In genomic region chr2:222733846-222734689, GRCh38 we compare ENCODE assay signal across 10 cellular contexts.
DNase-seq lines count a peak whose midpoint lies in the region; ATAC-seq and TF ChIP-seq lines count a peak whose summit lies in the region.
"Had no signal": no experiment of that assay in that cellular context is flagged by ENCODE, and none has a peak within 500 bp of the region (broad histone marks: within the 10 kb centered on the region; RNA-seq: fewer than 3 reads in every experiment).

No MANE protein-coding gene starts in this region.

- H3K27me3 ChIP-seq in H9 (ENCODE audit: insufficient read depth, low read length) = no peaks in the 10 kb centered on the region
- no peaks in the 10 kb centered on the region for H3K27me3 ChIP-seq in suprapubic skin

- no peak overlapping the region for H4K91ac ChIP-seq in H9 (ENCODE audit: insufficient read length, low read depth, low read length)

- no peaks in the 10 kb centered on the region for H3K36me3 ChIP-seq in suprapubic skin

- DNase-seq in H9 (no peak), medulla oblongata (ENCODE audit: extremely low spot score) (peak; percentile 47), suprapubic skin (ENCODE audit: low spot score in 2 of 2) (peak; percentile 65 to 83), middle frontal gyrus (ENCODE audit: extremely low spot score, low spot score) (no peak)
- no peak for DNase-seq in activated T-cell treated with anti-CD3 and anti-CD28 coated beads, Interleukin-2, amount 50 U/mL, for 4 hours
- DNase-seq in stimulated activated naive CD4-positive, alpha-beta T cell treated with Interleukin-2 at 50 U/mL for 16 hours (lab: John Stamatoyannopoulos, UW) = no peak
- DNase-seq: activated CD4-positive, alpha-beta T cell treated with anti-CD3 and anti-CD28 coated beads, Interleukin-2, amount 10 ng/mL, durations not matched to agents 7 days and 5 days had no signal

- H3K4me3 Mint-ChIP-seq in H9 = no peak overlapping the region
- no peak overlapping the region for H3K4me3 Mint-ChIP-seq in activated T-cell treated with anti-CD3 and anti-CD28 coated beads, Interleukin-2, amount 50 U/mL, for 4 hours
- H3K4me3 Mint-ChIP-seq: activated CD4-positive, alpha-beta T cell treated with anti-CD3 and anti-CD28 coated beads, Interleukin-2, amount 10 ng/mL, durations not matched to agents 7 days and 5 days had no signal

- H3K4me1 Mint-ChIP-seq in H9 = peaks cover 14 to 16% of the 10 kb centered on the region in 2 experiments
- no peaks in the 10 kb centered on the region for H3K4me1 Mint-ChIP-seq in activated T-cell treated with anti-CD3 and anti-CD28 coated beads, Interleukin-2, amount 50 U/mL, for 4 hours (ENCODE audit: low read depth)

- no peak overlapping the region for H3K4me3 ChIP-seq in suprapubic skin

- no peak overlapping the region for H2BK12ac ChIP-seq in H9 (ENCODE audit: insufficient read length, low read depth, low read length)

- no CpG with 5 or more reads among the region's 10 CpGs for WGBS in H9 (ENCODE audit: extremely low coverage, insufficient read length, low lambda C conversion rate)
- WGBS in suprapubic skin = 55% methylated on average over 10 of the region's 10 CpGs

- no peak overlapping the region for H2BK20ac ChIP-seq in H9 (ENCODE audit: low read depth, low read length, poor library complexity, severe bottlenecking)

- H3K27ac Mint-ChIP-seq in H9 = no peak overlapping the region
- H3K27ac Mint-ChIP-seq: activated CD4-positive, alpha-beta T cell treated with anti-CD3 and anti-CD28 coated beads, Interleukin-2, amount 10 ng/mL, durations not matched to agents 7 days and 5 days had no signal

- H3K23ac ChIP-seq in H9 (ENCODE audit: insufficient read length, low read depth, low read length) = no peak overlapping the region

- H3K27me3 Mint-ChIP-seq in H9 (ENCODE audit: low read depth) = no peaks in the 10 kb centered on the region; the same call in 1 of the 2 replicates
- peaks cover 24% of the 10 kb centered on the region for H3K27me3 Mint-ChIP-seq in activated T-cell treated with anti-CD3 and anti-CD28 coated beads, Interleukin-2, amount 50 U/mL, for 4 hours (ENCODE audit: low read depth)

- no peaks in the 10 kb centered on the region for H3K4me1 ChIP-seq in H9 (ENCODE audit: insufficient read depth, low read length)
- H3K4me1 ChIP-seq in suprapubic skin = peaks cover 6% of the 10 kb centered on the region
- H3K4me1 ChIP-seq: parathyroid adenoma had no signal

- ATAC-seq in GM21390 (IDR thresholded peaks at IDR 0.05; ENCODE audit: unreplicated experiment) = no peak
- ATAC-seq in activated T-cell treated with anti-CD3 and anti-CD28 coated beads, Interleukin-2, amount 50 U/mL, for 4 hours = no peak

- no peak for TF ChIP-seq CTCF in H9 (conservative IDR thresholded peaks at IDR 0.05)
- TF ChIP-seq CTCF in suprapubic skin (IDR thresholded peaks at IDR 0.05) = no peak

- no peak overlapping the region for H2BK5ac ChIP-seq in H9 (ENCODE audit: insufficient read length, low read length)

- no peak overlapping the region for H3K18ac ChIP-seq in H9 (ENCODE audit: insufficient read length, low read depth, low read length)

- no peak overlapping the region for H3K56ac ChIP-seq in H9 (ENCODE audit: insufficient read length, low read depth, low read length)

- no peaks in the 10 kb centered on the region for H3K79me1 ChIP-seq in H9 (ENCODE audit: insufficient read depth, low read depth, low read length, poor library complexity, severe bottlenecking)

- no peaks in the 10 kb centered on the region; a peak in 2 of 5 replicates for H3K9me3 Mint-ChIP-seq in H9
- H3K9me3 Mint-ChIP-seq in activated T-cell treated with anti-CD3 and anti-CD28 coated beads, Interleukin-2, amount 50 U/mL, for 4 hours = no peaks in the 10 kb centered on the region

- no peaks in the 10 kb centered on the region for H3K23me2 ChIP-seq in H9 (ENCODE audit: insufficient read length, low read depth, low read length, poor library complexity, severe bottlenecking)

- no peaks in the 10 kb centered on the region for H3K79me2 ChIP-seq in H9 (ENCODE audit: insufficient read depth, low read length)
- H3K79me2 ChIP-seq: parathyroid adenoma had no signal

- no peak for TF ChIP-seq POLR2A in suprapubic skin (IDR thresholded peaks at IDR 0.05)

- no peak overlapping the region for H3K9ac ChIP-seq in H9 (ENCODE audit: extremely low read depth, insufficient read length, low read length)
- H3K9ac ChIP-seq: parathyroid adenoma had no signal

- H2AK5ac ChIP-seq in H9 (ENCODE audit: insufficient read length, low read length) = no peak overlapping the region

- H2BK15ac ChIP-seq in H9 (ENCODE audit: low read depth, low read length) = no peak overlapping the region

- no peak overlapping the region for H3K27ac ChIP-seq in H9 (ENCODE audit: insufficient read length, low read depth, low read length)
- peak overlapping the region; percentile 3 for H3K27ac ChIP-seq in cingulate gyrus (ENCODE audit: low read depth, low read length)
- peak overlapping the region; percentile 53 for H3K27ac ChIP-seq in suprapubic skin
- H3K27ac ChIP-seq: parathyroid adenoma had no signal

- TF ChIP-seq EP300 in suprapubic skin (IDR thresholded peaks at IDR 0.05) = no peak

- H3K4ac ChIP-seq in H9 (ENCODE audit: low read depth, low read length) = no peak overlapping the region

- H3K4me2 ChIP-seq in H9 (ENCODE audit: insufficient read depth, insufficient read length, low read length) = no peak overlapping the region

- H3K9me3 ChIP-seq in H9 (ENCODE audit: control insufficient read depth, low read depth, low read length) (no peaks in the 10 kb centered on the region), suprapubic skin (no peaks in the 10 kb centered on the region)

- no peak overlapping the region for H2BK120ac ChIP-seq in H9 (ENCODE audit: low read depth, low read length, poor library complexity, severe bottlenecking)

- H4K8ac ChIP-seq in H9 (replicated peaks; ENCODE audit: insufficient read length, low read depth, low read length) = no peak overlapping the region

- no peaks in the 10 kb centered on the region for H4K20me1 ChIP-seq in H9 (ENCODE audit: control insufficient read depth, insufficient read depth, insufficient read length)

- no peak overlapping the region for H3T11ph ChIP-seq in H9 (ENCODE audit: low read length)

- H4K5ac ChIP-seq in H9 (ENCODE audit: insufficient read length, low read depth, low read length) = no peak overlapping the region

- H3K36me3 Mint-ChIP-seq in H9 (ENCODE audit: insufficient read depth in 1 of 3, low read depth in 3 of 3) = 0 out of 7 replicates have a peak, but pooled peaks cover 0 to 3% (median 0%) of the 10 kb centered on the region in 3 experiments
- no peaks in the 10 kb centered on the region for H3K36me3 Mint-ChIP-seq in activated T-cell treated with anti-CD3 and anti-CD28 coated beads, Interleukin-2, amount 50 U/mL, for 4 hours (ENCODE audit: insufficient read depth)

- no peak overlapping the region for H2AFZ ChIP-seq in H9 (ENCODE audit: low read length)
- H2AFZ ChIP-seq: parathyroid adenoma had no signal

- H3K14ac ChIP-seq in H9 (ENCODE audit: insufficient read depth, low read length) = peak overlapping the region; percentile 73; the same call in 1 of the 2 replicates

Comparison
In these comparisons a context has a peak if more than half of its experiments do, and no peak if none do; other contexts are left out.
1. DNase-seq: peak in medulla oblongata (single experiment) and suprapubic skin (2 of 2); none in H9 (single experiment), activated T-cell treated with anti-CD3 and anti-CD28 coated beads, Interleukin-2, amount 50 U/mL, for 4 hours (single experiment), middle frontal gyrus (single experiment) and stimulated activated naive CD4-positive, alpha-beta T cell treated with Interleukin-2 at 50 U/mL for 16 hours (single experiment).